Comparison of ENCODE assay signal across 20 cellular contexts in genomic region chr3:13113346-13114335, GRCh38. TPM values are rescaled to one million over a fixed set of nuclear protein-coding genes. Genes with fewer than 3 reads are reported as not detected.
DNase-seq lines count a peak whose midpoint lies in the region; ATAC-seq and TF ChIP-seq lines count a peak whose summit lies in the region.
"Had no signal": no experiment of that assay in that cellular context is flagged by ENCODE, and none has a peak within 500 bp of the region (broad histone marks: within the 10 kb centered on the region; RNA-seq: fewer than 3 reads in every experiment).

No MANE protein-coding gene starts in this region.

- no peaks in the 10 kb centered on the region for H3K9me3 Mint-ChIP-seq in GM23338
- no peaks in the 10 kb centered on the region for H3K9me3 Mint-ChIP-seq in WTC11
- no peaks in the 10 kb centered on the region for H3K9me3 Mint-ChIP-seq in naive B cell
- H3K9me3 Mint-ChIP-seq: activated naive CD8-positive, alpha-beta T cell treated with anti-CD3 and anti-CD28 coated beads for 36 hours; naive thymus-derived CD4-positive, alpha-beta T cell had no signal

- no peak overlapping the region for H3K4me3 Mint-ChIP-seq in GM23338
- no peak overlapping the region for H3K4me3 Mint-ChIP-seq in WTC11
- H3K4me3 Mint-ChIP-seq in naive B cell = peak overlapping the region in 5 of 8 donors; percentile 47 to 72 (median 59)
- H3K4me3 Mint-ChIP-seq: activated naive CD8-positive, alpha-beta T cell treated with anti-CD3 and anti-CD28 coated beads for 36 hours; naive thymus-derived CD4-positive, alpha-beta T cell had no signal

- ATAC-seq in GM23338 = peak; percentile 20; the same call in 2 of the 3 replicates
- no peak for ATAC-seq in WTC11
- peak in 1 of 2 donors; percentile 9 for ATAC-seq in naive B cell (ENCODE audit: low read depth in 2 of 2)
- ATAC-seq in GM18520 (IDR thresholded peaks at IDR 0.05; ENCODE audit: unreplicated experiment) = no peak
- ATAC-seq: GM12878; naive thymus-derived CD4-positive, alpha-beta T cell had no signal

- H3K36me3 ChIP-seq in GM23338 (ENCODE audit: insufficient read depth) = no peaks in the 10 kb centered on the region
- H3K36me3 ChIP-seq: BE2C, breast epithelium, suprapubic skin had no signal

- H3K27me3 Mint-ChIP-seq in GM23338 (ENCODE audit: insufficient read depth, low read depth, poor library complexity) = peaks cover 16% of the 10 kb centered on the region
- no peaks in the 10 kb centered on the region for H3K27me3 Mint-ChIP-seq in WTC11 (ENCODE audit: low read depth)
- H3K27me3 Mint-ChIP-seq in naive B cell = no peaks in the 10 kb centered on the region
- H3K27me3 Mint-ChIP-seq: activated naive CD8-positive, alpha-beta T cell treated with anti-CD3 and anti-CD28 coated beads for 36 hours had no signal

- POLR2A ChIA-PET in WTC11 (lab: Charles Lee) = interaction anchor here (0.5 kb wide), 1 partner anchor 15 kb away, joined by 5 read pairs; no protein-coding TSS in a partner anchor

- H3K79me2 ChIP-seq in GM23338 (replicated peaks; ENCODE audit: insufficient read depth) = no peaks in the 10 kb centered on the region

- H2AFZ ChIP-seq in GM23338 = no peak overlapping the region

- H3K4me2 ChIP-seq in GM23338 = no peak overlapping the region
- H3K4me2 ChIP-seq: smooth muscle cell had no signal

- peak overlapping the region; percentile 78; the same call in 1 of the 2 replicates for H3K27ac ChIP-seq in C4-2B
- no peak overlapping the region for H3K27ac ChIP-seq in GM23338 (ENCODE audit: low read depth)
- H3K27ac ChIP-seq: suprapubic skin had no signal

- TF ChIP-seq CTCF in C4-2B (conservative IDR thresholded peaks at IDR 0.05) (no peak), GM23338 (conservative IDR thresholded peaks at IDR 0.05; ENCODE audit: low read depth in 2 of 2) (no peak), WTC11 (IDR thresholded peaks at IDR 0.05) (no peak)

- H3K27ac Mint-ChIP-seq in GM23338 (no peak overlapping the region; the same call in 1 of the 2 replicates), WTC11 (no peak overlapping the region), naive B cell (peak overlapping the region; percentile 82 to 100 (median 94))
- H3K27ac Mint-ChIP-seq: activated naive CD8-positive, alpha-beta T cell treated with anti-CD3 and anti-CD28 coated beads for 36 hours had no signal

- no peaks in the 10 kb centered on the region for H3K27me3 ChIP-seq in GM23338 (ENCODE audit: insufficient read depth)
- H3K27me3 ChIP-seq: BE2C, breast epithelium had no signal

- CTCF ChIA-PET in WTC11 (lab: Charles Lee) = interaction anchor here (1.2 kb wide), 1 partner anchor 22 kb away, joined by 4 read pairs; no protein-coding TSS in a partner anchor

- no peaks in the 10 kb centered on the region for H3K9me2 ChIP-seq in GM23338 (ENCODE audit: insufficient read depth)

- no peak overlapping the region for H3K4me3 ChIP-seq in GM23338
- H3K4me3 ChIP-seq: breast epithelium, GM12878, smooth muscle cell, suprapubic skin had no signal

- H3K4me1 Mint-ChIP-seq in GM23338 (peaks cover 17% of the 10 kb centered on the region), WTC11 (peaks cover 21% of the 10 kb centered on the region), naive B cell (peaks cover 43 to 80% (median 70%) of the 10 kb centered on the region in 3 donors)

- H3K36me3 Mint-ChIP-seq in GM23338 (ENCODE audit: low read depth) (no peaks in the 10 kb centered on the region), WTC11 (no peaks in the 10 kb centered on the region), naive B cell (no peaks in the 10 kb centered on the region)
- H3K36me3 Mint-ChIP-seq: activated naive CD8-positive, alpha-beta T cell treated with anti-CD3 and anti-CD28 coated beads for 36 hours; naive thymus-derived CD4-positive, alpha-beta T cell had no signal

- no peaks in the 10 kb centered on the region for H4K20me1 ChIP-seq in GM23338 (replicated peaks; ENCODE audit: insufficient read depth)

- DNase-seq in GM23338 (ENCODE audit: low spot score) (no peak), WTC11 (ENCODE audit: low spot score) (no peak), naive B cell (peak; percentile 59), NCI-H774 (lab: John Stamatoyannopoulos, UW) (no peak), anterior cingulate cortex (lab: John Stamatoyannopoulos, UW) (no peak)
- DNase-seq: activated CD4-positive, alpha-beta T cell treated with anti-CD3 and anti-CD28 coated beads, Interleukin-2, amount 50 U/mL, for 48 hours; activated naive CD8-positive, alpha-beta T cell treated with anti-CD3 and anti-CD28 coated beads for 36 hours; activated T-cell treated with anti-CD3 and anti-CD28 coated beads, Interleukin-2, amount 50 U/mL, for 1 hour; BE2C; Karpas-422; naive thymus-derived CD4-positive, alpha-beta T cell; NCI-H1105; NCI-H82; stimulated activated CD4-positive, alpha-beta T cell treated with anti-CD3 and anti-CD28 coated beads, Interleukin-4, amount 100 ng/mL, for 4 hours had no signal

- no peaks in the 10 kb centered on the region for H3F3A ChIP-seq in GM23338 (replicated peaks; ENCODE audit: low read depth)

- H3K4me1 ChIP-seq in GM23338 (ENCODE audit: insufficient read depth) = no peaks in the 10 kb centered on the region
- H3K4me1 ChIP-seq: BE2C, breast epithelium had no signal

TF ChIP-seq in GM23338, 12 proteins besides CTCF, POLR2A, EP300 and RAD21 (continues in another document):
- TF ChIP-seq CREB1 (CRISPR knock-in tag; IDR thresholded peaks at IDR 0.05; ENCODE audit: low read depth) (no peak), EZH2 (IDR thresholded peaks at IDR 0.05; ENCODE audit: low read depth, unreplicated experiment) (no peak), ZNF114 (CRISPR knock-in tag; IDR thresholded peaks at IDR 0.05) (no peak), NANOG (IDR thresholded peaks at IDR 0.05; ENCODE audit: borderline replicate concordance) (no peak), REST (IDR thresholded peaks at IDR 0.05; ENCODE audit: unreplicated experiment) (no peak), STAT1 (IDR thresholded peaks at IDR 0.05; ENCODE audit: unreplicated experiment) (no peak), POLR2AphosphoS5 (IDR thresholded peaks at IDR 0.05; ENCODE audit: low read depth) (no peak)

TF ChIP-seq in WTC11, 78 proteins besides CTCF, POLR2A, EP300 and RAD21:
- TF ChIP-seq USF2 (CRISPR knock-in tag; IDR thresholded peaks at IDR 0.05) (no peak), GTF2I (CRISPR knock-in tag; conservative IDR thresholded peaks at IDR 0.05) (0 out of 2 replicates have a peak, but pooled peaks have one; percentile 62), ZBTB21 (CRISPR knock-in tag; IDR thresholded peaks at IDR 0.05; ENCODE audit: borderline replicate concordance) (no peak), IRF2 (CRISPR knock-in tag; IDR thresholded peaks at IDR 0.05; ENCODE audit: borderline replicate concordance, low read depth) (no peak), PRDM15 (CRISPR knock-in tag; IDR thresholded peaks at IDR 0.05) (0 out of 2 replicates have a peak, but pooled peaks have one; percentile 7), ZNF671 (CRISPR knock-in tag; IDR thresholded peaks at IDR 0.05) (no peak)

RNA-seq across cellular contexts. Expression of gene IQSEC1, which starts 40.4 kb away (rescaled TPM):
- total RNA-seq in GM23338 (2014; rRNA removed; shearing (Covaris generic)) = 36.2 and 51.9 TPM in 2 replicates
- polyA plus RNA-seq in GM23338 (2016; fragmentation: Nextera tagmentation; extraction: Ambion mirVana) = 7.7 and 8.0 TPM in 2 replicates
- total RNA-seq in WTC11 (2021) = 35.0 to 37.2 TPM (median 36.4 TPM) in 3 replicates
- polyA plus RNA-seq in naive B cell (ENCODE audit: low read depth in 6 of 6) = 10 to 100 TPM; 14.6 to 73.4 (median 36.9) TPM

Comparison
In these comparisons a context has a peak if more than half of its experiments do, and no peak if none do; other contexts are left out.
1. H3K27ac Mint-ChIP-seq: peak in naive B cell (6 of 6); none in GM23338 (single experiment) and WTC11 (single experiment).
2. H3K4me3 Mint-ChIP-seq: peak in naive B cell (5 of 8); none in GM23338 (single experiment) and WTC11 (single experiment).